ENCODE assay signal across 19 cellular contexts in genomic region chr3:89622063-89622700, GRCh38.
DNase-seq lines count a peak whose midpoint lies in the region; ATAC-seq and TF ChIP-seq lines count a peak whose summit lies in the region.
"Had no signal": no experiment of that assay in that cellular context is flagged by ENCODE, and none has a peak within 500 bp of the region (broad histone marks: within the 10 kb centered on the region; RNA-seq: fewer than 3 reads in every experiment).

No MANE protein-coding gene starts in this region.

- no peaks in the 10 kb centered on the region for H4K20me1 ChIP-seq in smooth muscle cell (ENCODE audit: low read depth)
- H4K20me1 ChIP-seq: BLaER1 had no signal

- intact Hi-C loops in Right ventricle myocardium inferior (cut with DNase I): no loop called here
- intact Hi-C loops in right cardiac atrium (cut with DNase I): no loop called here
- intact Hi-C loops in cardiac septum (cut with DNase I): no loop called here

- TF ChIP-seq CTCF in right atrium auricular region (IDR thresholded peaks at IDR 0.05) (no peak), fibroblast of pulmonary artery (IDR thresholded peaks at IDR 0.05; ENCODE audit: low read length, missing control alignments) (no peak), smooth muscle cell (IDR thresholded peaks at IDR 0.05; ENCODE audit: borderline replicate concordance, insufficient read depth, poor library complexity, severe bottlenecking) (no peak)

- H3K4me3 ChIP-seq in right atrium auricular region: no peak overlapping the region
- no peak overlapping the region for H3K4me3 ChIP-seq in right cardiac atrium (ENCODE audit: low read length)
- no peak overlapping the region for H3K4me3 ChIP-seq in fibroblast of pulmonary artery (replicated peaks; ENCODE audit: low read depth, low read length)
- no peak overlapping the region for H3K4me3 ChIP-seq in smooth muscle cell
- H3K4me3 ChIP-seq: BLaER1, HAP-1 had no signal

- ATAC-seq in Right ventricle myocardium inferior: peak; percentile 23
- ATAC-seq in right cardiac atrium: peak; percentile 74 to 85
- ATAC-seq: CD8-positive, alpha-beta T cell had no signal

- H3K36me3 ChIP-seq in right atrium auricular region (no peaks in the 10 kb centered on the region), smooth muscle cell (ENCODE audit: low read depth) (no peaks in the 10 kb centered on the region)
- H3K36me3 ChIP-seq: BLaER1, HAP-1 had no signal

- H3K9ac ChIP-seq in smooth muscle cell (ENCODE audit: low read depth): no peak overlapping the region
- H3K9ac ChIP-seq: BLaER1 had no signal

- H3K79me2 ChIP-seq in smooth muscle cell (ENCODE audit: low read depth): no peaks in the 10 kb centered on the region

- peak overlapping the region; percentile 45 for H2AFZ ChIP-seq in smooth muscle cell (ENCODE audit: low read depth)

- H3K27ac ChIP-seq in right atrium auricular region: no peak overlapping the region
- no peak overlapping the region for H3K27ac ChIP-seq in right cardiac atrium (ENCODE audit: low read length)
- no peak overlapping the region for H3K27ac ChIP-seq in smooth muscle cell (ENCODE audit: low read depth)
- H3K27ac ChIP-seq: 22Rv1, BLaER1, C4-2B had no signal

- H3K4me2 ChIP-seq in smooth muscle cell: no peak overlapping the region
- H3K4me2 ChIP-seq: BLaER1 had no signal

- H3F3A ChIP-seq in smooth muscle cell (ENCODE audit: low read depth): no peaks in the 10 kb centered on the region

- H3K4me1 ChIP-seq in right atrium auricular region (no peaks in the 10 kb centered on the region), right cardiac atrium (ENCODE audit: control insufficient read depth, insufficient read depth, low read length) (no peaks in the 10 kb centered on the region), smooth muscle cell (ENCODE audit: low read depth) (no peaks in the 10 kb centered on the region)
- H3K4me1 ChIP-seq: BLaER1, HAP-1 had no signal

- no peak for DNase-seq in Right ventricle myocardium inferior (ENCODE audit: missing footprints)
- no peak for DNase-seq in right atrium auricular region (ENCODE audit: low spot score)
- no peak for DNase-seq in right cardiac atrium
- no peak for DNase-seq in cardiac septum (ENCODE audit: low spot score)
- DNase-seq in fibroblast of pulmonary artery (ENCODE audit: low read depth): peak; percentile 2
- DNase-seq in smooth muscle cell (lab: John Stamatoyannopoulos, UW; ENCODE audit: unreplicated experiment): no peak
- DNase-seq in iPS-NIHi7 (ENCODE audit: extremely low spot score): no peak
- no peak for DNase-seq in NCI-H446 (lab: John Stamatoyannopoulos, UW)
- DNase-seq: Caco-2; CD4-positive, CD25-positive, alpha-beta regulatory T cell; CD8-positive, alpha-beta T cell; DMS153; DND-41; GOT3; HFFc6 had no signal

- 45% methylated on average over 4 of the region's 4 CpGs for WGBS in right cardiac atrium
- 51% methylated on average over 4 of the region's 4 CpGs for WGBS in smooth muscle cell (ENCODE audit: low lambda C conversion rate)

- H3K27me3 ChIP-seq in right atrium auricular region (no peaks in the 10 kb centered on the region), right cardiac atrium (ENCODE audit: control insufficient read depth, insufficient read depth) (no peaks in the 10 kb centered on the region), smooth muscle cell (ENCODE audit: low read depth) (no peaks in the 10 kb centered on the region)
- H3K27me3 ChIP-seq: BLaER1 had no signal

- H3K9me3 ChIP-seq in right atrium auricular region: no peaks in the 10 kb centered on the region
- H3K9me3 ChIP-seq in right cardiac atrium (ENCODE audit: control insufficient read depth, low read length): no peaks in the 10 kb centered on the region
- no peaks in the 10 kb centered on the region for H3K9me3 ChIP-seq in smooth muscle cell (replicated peaks; ENCODE audit: low read depth)
- H3K9me3 ChIP-seq: BLaER1, Caco-2, HAP-1 had no signal
